11 cellular contexts compared by ENCODE assay signal in genomic region chr1:234915923-234916675, GRCh38.
A peak's percentile ranks its signal among the peaks of the same experiment; 100 is the strongest.
DNase-seq lines count a peak whose midpoint lies in the region; TF ChIP-seq lines count a peak whose summit lies in the region.
"Had no signal": no experiment of that assay in that cellular context is flagged by ENCODE, and none has a peak within 500 bp of the region (broad histone marks: within the 10 kb centered on the region; RNA-seq: fewer than 3 reads in every experiment).

No MANE protein-coding gene starts in this region.

- intact Hi-C loops in esophagus squamous epithelium (cut with DNase I) (no loop called here), spleen (cut with DNase I; ENCODE audit: low total_unique reads) (no loop called here)

- H2AFZ ChIP-seq in parathyroid adenoma: no peak overlapping the region

- H3K27ac ChIP-seq in esophagus squamous epithelium: peak overlapping the region in 3 of 4 donors; percentile 1 to 88 (median 83)
- H3K27ac ChIP-seq in parathyroid adenoma: peak overlapping the region; percentile 78
- H3K27ac ChIP-seq in spleen: no peak overlapping the region
- H3K27ac ChIP-seq: foreskin keratinocyte had no signal

- DNase-seq in DMS 273 (lab: John Stamatoyannopoulos, UW; ENCODE audit: unreplicated experiment) (peak; percentile 64), NCI-H2081 treated with DMSO at 0.1 percent for 48 hours (lab: John Stamatoyannopoulos, UW) (peak; percentile 37), esophagus squamous epithelium (lab: John Stamatoyannopoulos, UW) (no peak), HCEC 1CT (no peak), spleen (no peak), NCI-H226 (no peak)
- DNase-seq in stimulated activated naive CD4-positive, alpha-beta T cell (lab: John Stamatoyannopoulos, UW): no peak
- DNase-seq: amygdala, foreskin keratinocyte, NCI-H524 had no signal

- H3K9me3 ChIP-seq in esophagus squamous epithelium (no peaks in the 10 kb centered on the region), parathyroid adenoma (ENCODE audit: control insufficient read depth, low read length) (no peaks in the 10 kb centered on the region), spleen (peaks cover 0 to 6% (median 0%) of the 10 kb centered on the region in 8 donors)

- H3K36me3 ChIP-seq in esophagus squamous epithelium (no peaks in the 10 kb centered on the region), parathyroid adenoma (ENCODE audit: control insufficient read depth, insufficient read depth, low read length) (no peaks in the 10 kb centered on the region), spleen (no peaks in the 10 kb centered on the region)

- no peak for TF ChIP-seq POLR2A in esophagus squamous epithelium (IDR thresholded peaks at IDR 0.05)
- TF ChIP-seq POLR2A in spleen (IDR thresholded peaks at IDR 0.05): no peak

- H3K79me2 ChIP-seq in parathyroid adenoma: no peaks in the 10 kb centered on the region

- no peak overlapping the region for H3K9ac ChIP-seq in parathyroid adenoma

- TF ChIP-seq CTCF in esophagus squamous epithelium (IDR thresholded peaks at IDR 0.05) (no peak), parathyroid adenoma (IDR thresholded peaks at IDR 0.05) (no peak), spleen (IDR thresholded peaks at IDR 0.05 in 8 of 11, conservative IDR thresholded peaks at IDR 0.05 in 3 of 11) (no peak)

- H3K4me1 ChIP-seq in esophagus squamous epithelium (peaks cover 7 to 69% (median 27%) of the 10 kb centered on the region in 3 donors), parathyroid adenoma (no peaks in the 10 kb centered on the region), spleen (peaks cover 8 to 66% (median 33%) of the 10 kb centered on the region in 6 donors)
- H3K4me1 ChIP-seq: foreskin keratinocyte had no signal

- H3K4me3 ChIP-seq in esophagus squamous epithelium (no peak overlapping the region), parathyroid adenoma (ENCODE audit: low read depth, low read length) (no peak overlapping the region), spleen (no peak overlapping the region)

- H3K4me2 ChIP-seq in parathyroid adenoma (ENCODE audit: low read length): no peak overlapping the region

- WGBS in esophagus squamous epithelium, 2 donors: 73 to 78% methylated on average over 10 to 16 of the region's 16 CpGs
- 63 to 80% (median 71%) methylated on average over 16 of the region's 16 CpGs for WGBS in spleen, 5 donors

- H3K27me3 ChIP-seq in esophagus squamous epithelium: no peaks in the 10 kb centered on the region
- H3K27me3 ChIP-seq in parathyroid adenoma (ENCODE audit: control insufficient read depth, insufficient read depth, low read length): no peaks in the 10 kb centered on the region
- H3K27me3 ChIP-seq in spleen (replicated peaks in 1 of 7): no peaks in the 10 kb centered on the region
- H3K27me3 ChIP-seq: foreskin keratinocyte had no signal

Comparison
In these comparisons a context has a peak if more than half of its experiments do, and no peak if none do; other contexts are left out.
1. DNase-seq: peak in DMS 273 (single experiment) and NCI-H2081 treated with DMSO at 0.1 percent for 48 hours (single experiment); none in esophagus squamous epithelium (single experiment), HCEC 1CT (single experiment), spleen (single experiment), stimulated activated naive CD4-positive, alpha-beta T cell (0 of 6) and NCI-H226 (single experiment).
2. H3K27ac ChIP-seq: peak in esophagus squamous epithelium (3 of 4) and parathyroid adenoma (single experiment); none in spleen (0 of 8).